1 cellular context compared by ENCODE assay signal in genomic region chr3:113210608-113211369, GRCh38.
TF ChIP-seq lines count a peak whose summit lies in the region.

No MANE protein-coding gene starts in this region.

TF ChIP-seq in H1, 55 proteins besides CTCF, POLR2A, EP300 and RAD21 (continued from another document):
- TF ChIP-seq, protein P1, sequence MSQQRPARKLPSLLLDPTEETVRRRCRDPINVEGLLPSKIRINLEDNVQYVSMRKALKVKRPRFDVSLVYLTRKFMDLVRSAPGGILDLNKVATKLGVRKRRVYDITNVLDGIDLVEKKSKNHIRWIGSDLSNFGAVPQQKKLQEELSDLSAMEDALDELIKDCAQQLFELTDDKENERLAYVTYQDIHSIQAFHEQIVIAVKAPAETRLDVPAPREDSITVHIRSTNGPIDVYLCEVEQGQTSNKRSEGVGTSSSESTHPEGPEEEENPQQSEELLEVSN (IDR thresholded peaks at IDR 0.05), result peak; percentile 62
